ENCODE assay signal across 25 cellular contexts in genomic region chr2:71126957-71127356, GRCh38.
"Had no signal": no experiment of that assay in that cellular context is flagged by ENCODE, and none has a peak within 500 bp of the region (broad histone marks: within the 10 kb centered on the region; RNA-seq: fewer than 3 reads in every experiment).

No MANE protein-coding gene starts in this region.

- H3K27me3 ChIP-seq: colonic mucosa, gastrocnemius medialis, left lung, pancreas, stomach, thyroid gland had no signal

- H3K27ac ChIP-seq: colonic mucosa, epithelial cell of prostate, gastrocnemius medialis, left lung, pancreas, stomach, thyroid gland had no signal

- ATAC-seq: esophagus mucosa; gastrocnemius medialis; left cardiac atrium; left lung; naive thymus-derived CD4-positive, alpha-beta T cell; pancreas; sciatic nerve; stimulated activated effector memory CD8-positive, alpha-beta T cell treated with anti-CD3 and anti-CD28 coated beads, Interleukin-12 subunit alpha, Interleukin-12 subunit beta, amount 100 ng/mL, for 72 hours had no signal

- H3K27me3 Mint-ChIP-seq: dendritic cell treated with granulocyte-macrophage colony-stimulating factor and Interleukin-4, amounts not matched to agents 40 ng/mL and 50 ng/mL, for 4 days; naive thymus-derived CD4-positive, alpha-beta T cell had no signal

- H3K4me3 ChIP-seq: colonic mucosa, gastrocnemius medialis, left lung, stomach, thyroid gland had no signal

- H3K27ac Mint-ChIP-seq: dendritic cell treated with granulocyte-macrophage colony-stimulating factor and Interleukin-4, amounts not matched to agents 40 ng/mL and 50 ng/mL, for 4 days; endodermal cell; naive thymus-derived CD4-positive, alpha-beta T cell; nephron progenitor cell; stimulated activated effector memory CD8-positive, alpha-beta T cell treated with anti-CD3 and anti-CD28 coated beads, Interleukin-12 subunit alpha, Interleukin-12 subunit beta, amount 100 ng/mL, for 72 hours had no signal

- H3K4me1 Mint-ChIP-seq: stimulated activated effector memory CD8-positive, alpha-beta T cell treated with anti-CD3 and anti-CD28 coated beads, Interleukin-12 subunit alpha, Interleukin-12 subunit beta, amount 100 ng/mL, for 72 hours had no signal

- DNase-seq: colonic mucosa; effector CD8-positive, alpha-beta T cell; endodermal cell; foreskin fibroblast; gastrocnemius medialis; head of caudate nucleus; left cardiac atrium; left lung; mesendoderm; midbrain; naive thymus-derived CD4-positive, alpha-beta T cell; nephron progenitor cell; occipital lobe; stimulated activated CD4-positive, alpha-beta T cell treated with anti-CD3 and anti-CD28 coated beads, Interleukin-2, amount 100 ng/mL, for 24 hours; stimulated activated CD4-positive, alpha-beta T cell treated with anti-CD3 and anti-CD28 coated beads, Interleukin-4, amount 100 ng/mL, for 24 hours; stimulated activated naive CD4-positive, alpha-beta T cell treated with Interleukin-2 at 50 U/mL for 16 hours; stomach; thyroid gland; trophoblast cell had no signal

- H3K9me3 ChIP-seq: colonic mucosa, gastrocnemius medialis, left lung, pancreas, stomach, thyroid gland had no signal

- H3K9me3 Mint-ChIP-seq: dendritic cell treated with granulocyte-macrophage colony-stimulating factor and Interleukin-4, amounts not matched to agents 40 ng/mL and 50 ng/mL, for 4 days; naive thymus-derived CD4-positive, alpha-beta T cell; stimulated activated effector memory CD8-positive, alpha-beta T cell treated with anti-CD3 and anti-CD28 coated beads, Interleukin-12 subunit alpha, Interleukin-12 subunit beta, amount 100 ng/mL, for 72 hours had no signal

- H3K4me3 Mint-ChIP-seq: dendritic cell treated with granulocyte-macrophage colony-stimulating factor and Interleukin-4, amounts not matched to agents 40 ng/mL and 50 ng/mL, for 4 days; endodermal cell; naive thymus-derived CD4-positive, alpha-beta T cell; nephron progenitor cell; stimulated activated effector memory CD8-positive, alpha-beta T cell treated with anti-CD3 and anti-CD28 coated beads, Interleukin-12 subunit alpha, Interleukin-12 subunit beta, amount 100 ng/mL, for 72 hours had no signal

- H3K36me3 ChIP-seq: colonic mucosa, pancreas, thyroid gland had no signal
